Comparison of ENCODE assay signal across 10 cellular contexts in the genomic region with DNA sequence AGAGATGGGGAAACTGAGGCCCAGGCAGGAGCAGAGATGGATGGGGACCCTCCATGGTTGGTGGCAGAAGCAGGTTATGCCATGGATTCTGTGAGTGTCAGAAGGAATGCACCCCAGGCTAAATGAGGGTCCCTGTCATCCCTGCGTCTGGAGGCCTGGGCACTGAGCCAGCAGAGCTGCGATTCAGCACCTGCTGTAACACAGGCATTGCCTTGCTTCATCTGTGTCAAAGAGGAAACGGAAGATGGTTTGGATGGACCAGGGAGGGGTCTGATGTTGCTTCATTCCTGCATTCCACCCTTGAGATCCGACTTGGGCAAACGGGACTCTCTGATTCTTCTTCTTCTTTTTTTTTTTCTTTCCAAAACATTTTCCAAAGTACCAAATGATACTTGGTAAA. TPM values are rescaled to one million over a fixed set of nuclear protein-coding genes. Genes with fewer than 3 reads are reported as not detected.
A peak's percentile ranks its signal among the peaks of the same experiment; 100 is the strongest.
DNase-seq lines count a peak whose midpoint lies in the region; ATAC-seq and TF ChIP-seq lines count a peak whose summit lies in the region.
"Had no signal": no experiment of that assay in that cellular context is flagged by ENCODE, and none has a peak within 500 bp of the region (broad histone marks: within the 10 kb centered on the region; RNA-seq: fewer than 3 reads in every experiment).

No MANE protein-coding gene starts in this region.

- no peak for TF ChIP-seq POLR2A in adrenal gland (IDR thresholded peaks at IDR 0.05)
- peak in 1 of 4 donors; percentile 44 for TF ChIP-seq POLR2A in esophagus squamous epithelium (IDR thresholded peaks at IDR 0.05)

- intact Hi-C loops in adrenal gland (cut with DNase I) (no loop called here), esophagus squamous epithelium (cut with DNase I) (no loop called here)

- H3K36me3 ChIP-seq in adrenal gland (replicated peaks in 1 of 2) (no peaks in the 10 kb centered on the region), WERI-Rb-1 (no peaks in the 10 kb centered on the region), esophagus squamous epithelium (no peaks in the 10 kb centered on the region)

- H3K27me3 ChIP-seq in adrenal gland (no peaks in the 10 kb centered on the region), WERI-Rb-1 (ENCODE audit: insufficient read depth, low read depth, severe bottlenecking) (no peaks in the 10 kb centered on the region), esophagus squamous epithelium (peaks cover 0 to 17% (median 0%) of the 10 kb centered on the region in 4 donors)

- H3K4me1 ChIP-seq in adrenal gland (replicated peaks in 1 of 2): peaks cover 0 to 13% of the 10 kb centered on the region in 2 donors
- H3K4me1 ChIP-seq in esophagus squamous epithelium: peaks cover 0 to 14% (median 2%) of the 10 kb centered on the region in 3 donors

- TF ChIP-seq CTCF in adrenal gland (IDR thresholded peaks at IDR 0.05) (no peak), WERI-Rb-1 (IDR thresholded peaks at IDR 0.05; ENCODE audit: low read depth, low read length) (no peak), esophagus squamous epithelium (IDR thresholded peaks at IDR 0.05) (no peak)

- ATAC-seq in GM18498 (IDR thresholded peaks at IDR 0.05; ENCODE audit: unreplicated experiment): no peak
- no peak for ATAC-seq in GM21737 (IDR thresholded peaks at IDR 0.05; ENCODE audit: unreplicated experiment)
- ATAC-seq: naive thymus-derived CD4-positive, alpha-beta T cell had no signal

- H3K27ac ChIP-seq in adrenal gland: peak overlapping the region in 2 of 5 donors; percentile 68 to 73
- no peak overlapping the region for H3K27ac ChIP-seq in WERI-Rb-1
- H3K27ac ChIP-seq in esophagus squamous epithelium: peak overlapping the region in 1 of 4 donors; percentile 50

- DNase-seq in EL (peak; percentile 32), NCI-H1694 treated with DMSO at 0.1 percent for 48 hours (lab: John Stamatoyannopoulos, UW) (peak; percentile 55), adrenal gland (peak in 6 of 7 donors; percentile 47 to 66 (median 54)), myocyte (ENCODE audit: low read depth) (peak; percentile 14), WERI-Rb-1 (no peak), esophagus squamous epithelium (lab: John Stamatoyannopoulos, UW) (no peak)
- DNase-seq: GDM1; naive thymus-derived CD4-positive, alpha-beta T cell had no signal

- H3K9me3 ChIP-seq in adrenal gland (replicated peaks in 1 of 3): no peaks in the 10 kb centered on the region
- H3K9me3 ChIP-seq in WERI-Rb-1 (ENCODE audit: severe bottlenecking): no peaks in the 10 kb centered on the region
- no peaks in the 10 kb centered on the region for H3K9me3 ChIP-seq in esophagus squamous epithelium

- H3K4me3 ChIP-seq in adrenal gland (peak overlapping the region in 1 of 4 donors; percentile 42), WERI-Rb-1 (ENCODE audit: low read depth, low read length) (no peak overlapping the region), esophagus squamous epithelium (peak overlapping the region in 2 of 4 donors; percentile 15 to 39)

- WGBS in adrenal gland, 4 donors: 15 to 45% (median 23%) methylated on average over 3 to 5 of the region's 5 CpGs
- WGBS in esophagus squamous epithelium, 2 donors: 29 to 41% methylated on average over 5 of the region's 5 CpGs

RNA-seq across cellular contexts. Expression of a gene that starts 1.2 kb away (rescaled TPM):
- 10 to 100 TPM in 7 of 8 donors, under 1 TPM in 1; 0.91 to 34.8 (median 20.1) TPM for total RNA-seq in adrenal gland
- 1 to 10 TPM; 3.2 to 7.9 (median 3.9) TPM for polyA plus RNA-seq in adrenal gland
- not detected in 2 replicates for total RNA-seq in myocyte
- 0.78 TPM for polyA plus RNA-seq in myocyte (2012)
- 1 to 10 TPM in 3 of 4 donors, under 1 TPM in 1; 0.87 to 3.2 (median 2.3) TPM for total RNA-seq in esophagus squamous epithelium

RNA-seq across cellular contexts. Expression of a gene that starts 21.2 kb away (rescaled TPM):
- 1 to 10 TPM in 7 of 8 donors, under 1 TPM in 1; 0.42 to 4.4 (median 2.6) TPM for total RNA-seq in adrenal gland
- 1 to 10 TPM in 1 of 3 donors, under 1 TPM in 2; 0.37 to 1.1 (median 0.57) TPM for polyA plus RNA-seq in adrenal gland
- total RNA-seq in myocyte: not detected in 2 replicates
- polyA plus RNA-seq in myocyte (2012): 0.03 TPM
- total RNA-seq in esophagus squamous epithelium: 1 to 10 TPM in 1 of 4 donors, under 1 TPM in 3; 0.21 to 1.3 (median 0.63) TPM
- polyA plus RNA-seq: naive thymus-derived CD4-positive, alpha-beta T cell had no signal

RNA-seq across cellular contexts. Expression of a gene that starts 36.1 kb away (rescaled TPM):
- total RNA-seq in adrenal gland (100 to 1,000 TPM in 1 of 8 donors, 10 to 100 TPM in 7; 18.1 to 183 (median 66.7) TPM), myocyte (1.8 and 1.9 TPM in 2 replicates), esophagus squamous epithelium (1 to 10 TPM; 1.4 to 8.2 (median 3.5) TPM)
- 100 to 1,000 TPM in 1 of 3 donors, 10 to 100 TPM in 1, 1 to 10 TPM in 1; 7.8 to 144 (median 62.0) TPM for polyA plus RNA-seq in adrenal gland
- 9.3 TPM for polyA plus RNA-seq in myocyte (2012)

RNA-seq across cellular contexts. Expression of a gene that starts 38.3 kb away (rescaled TPM):
- total RNA-seq in adrenal gland: 10 to 100 TPM in 6 of 8 donors, 1 to 10 TPM in 2; 6.3 to 16.9 (median 11.2) TPM
- polyA plus RNA-seq in adrenal gland: 10 to 100 TPM in 2 of 3 donors, 1 to 10 TPM in 1; 5.0 to 49.7 (median 28.2) TPM
- 9.9 and 14.4 TPM in 2 replicates for total RNA-seq in myocyte
- 9.7 TPM for polyA plus RNA-seq in myocyte (2012)
- 10 to 100 TPM; 10.7 to 20.8 (median 17.7) TPM for total RNA-seq in esophagus squamous epithelium

RNA-seq across cellular contexts. Expression of a gene that starts 54.5 kb away (rescaled TPM):
- total RNA-seq in adrenal gland (10 to 100 TPM; 12.8 to 52.9 (median 32.5) TPM), myocyte (5.9 and 6.9 TPM in 2 replicates), esophagus squamous epithelium (10 to 100 TPM in 2 of 4 donors, 1 to 10 TPM in 2; 6.6 to 16.8 (median 10.5) TPM)
- 10 to 100 TPM; 23.2 to 86.5 (median 31.8) TPM for polyA plus RNA-seq in adrenal gland
- 24.9 TPM for polyA plus RNA-seq in myocyte (2012)

Comparison
In these comparisons a context has a peak if more than half of its experiments do, and no peak if none do; other contexts are left out.
1. DNase-seq: peak in EL (single experiment), NCI-H1694 treated with DMSO at 0.1 percent for 48 hours (single experiment), adrenal gland (6 of 7) and myocyte (single experiment); none in WERI-Rb-1 (single experiment) and esophagus squamous epithelium (single experiment).